ENCODE assay signal across 8 cellular contexts in genomic region chr9:35814106-35814840, GRCh38. TPM values are rescaled to one million over a fixed set of nuclear protein-coding genes. Genes with fewer than 3 reads are reported as not detected.
A peak's percentile ranks its signal among the peaks of the same experiment; 100 is the strongest.
DNase-seq lines count a peak whose midpoint lies in the region; ATAC-seq, FAIRE-seq and TF ChIP-seq lines count a peak whose summit lies in the region.

No MANE protein-coding gene starts in this region.

- no peak for TF ChIP-seq CTCF in CD8-positive, alpha-beta T cell (IDR thresholded peaks at IDR 0.05)
- TF ChIP-seq CTCF in heart right ventricle (IDR thresholded peaks at IDR 0.05) (peak in 7 of 9 donors; percentile 23 to 50 (median 39)), pancreas (IDR thresholded peaks at IDR 0.05) (no peak)

- POLR2A ChIA-PET in CD8-positive, alpha-beta T cell (lab: Charles Lee) = interaction anchor here (0.7 to 1.5 kb wide), 8 partner anchors 8 to 157 kb away, joined by 3 to 4 read pairs (median 4); partner anchors contain the start of genes ARHGEF39, CCDC107, RMRP and TMEM8B

- peak overlapping the region; percentile 96 for H3K4me3 ChIP-seq in CD8-positive, alpha-beta T cell (ENCODE audit: low read depth, low read length)
- H3K4me3 ChIP-seq in adipocyte (ENCODE audit: low read length) (peak overlapping the region; percentile 89), heart right ventricle (peak overlapping the region; percentile 81 to 99 (median 94)), pancreas (peak overlapping the region; percentile 39 to 97 (median 84))

- H3K27me3 Mint-ChIP-seq in CD8-positive, alpha-beta T cell (ENCODE audit: low read depth) = no peaks in the 10 kb centered on the region

- no peaks in the 10 kb centered on the region for H3K27me3 ChIP-seq in CD8-positive, alpha-beta T cell (ENCODE audit: insufficient read depth, low read length)
- no peaks in the 10 kb centered on the region for H3K27me3 ChIP-seq in adipocyte (replicated peaks; ENCODE audit: control insufficient read depth, insufficient read depth, low read length)
- no peaks in the 10 kb centered on the region for H3K27me3 ChIP-seq in heart right ventricle
- no peaks in the 10 kb centered on the region for H3K27me3 ChIP-seq in pancreas

- H3K27ac Mint-ChIP-seq in CD8-positive, alpha-beta T cell = peak overlapping the region; percentile 87

- peaks cover 40% of the 10 kb centered on the region for H3K4me1 Mint-ChIP-seq in CD8-positive, alpha-beta T cell (ENCODE audit: low read depth)

- FAIRE-seq in pancreas (lab: Jason Lieb, UNC) = no peak

- H3K4me1 ChIP-seq in CD8-positive, alpha-beta T cell (ENCODE audit: insufficient read depth, low read length) = peaks cover 31% of the 10 kb centered on the region
- H3K4me1 ChIP-seq in adipocyte (ENCODE audit: control insufficient read depth, insufficient read depth, low read length) (peaks cover 37% of the 10 kb centered on the region), heart right ventricle (peaks cover 0 to 43% (median 35%) of the 10 kb centered on the region in 9 donors), pancreas (peaks cover 0 to 20% (median 9%) of the 10 kb centered on the region in 3 donors)

- CTCF ChIA-PET in CD8-positive, alpha-beta T cell (lab: Charles Lee) = interaction anchor here (0.6 to 4.5 kb wide), 6 partner anchors 10 to 775 kb away, joined by 3 to 43 read pairs (median 4); no protein-coding TSS in a partner anchor

- H3K36me3 ChIP-seq in CD8-positive, alpha-beta T cell (ENCODE audit: insufficient read depth, low read length) = no peaks in the 10 kb centered on the region
- H3K36me3 ChIP-seq in adipocyte (ENCODE audit: control insufficient read depth, insufficient read depth, low read length, severe bottlenecking) (peaks cover 8% of the 10 kb centered on the region), heart right ventricle (peaks cover 0 to 11% (median 1%) of the 10 kb centered on the region in 9 donors), pancreas (no peaks in the 10 kb centered on the region)

- WGBS in heart right ventricle, 2 donors = 8 to 9% methylated on average over 29 of the region's 29 CpGs
- WGBS in pancreas, 2 donors = 4 to 6% methylated on average over 29 of the region's 29 CpGs

- H3K27ac ChIP-seq in CD8-positive, alpha-beta T cell (ENCODE audit: low read depth, low read length) = peak overlapping the region; percentile 74
- peak overlapping the region; percentile 97 to 100 (median 99) for H3K27ac ChIP-seq in heart right ventricle
- H3K27ac ChIP-seq in pancreas = peak overlapping the region; percentile 92 to 100 (median 97)

- no peak for ATAC-seq in CD8-positive, alpha-beta T cell
- ATAC-seq in GM18858 (IDR thresholded peaks at IDR 0.05; ENCODE audit: unreplicated experiment) = peak; percentile 11
- peak; percentile 27 for ATAC-seq in HG03066 (IDR thresholded peaks at IDR 0.05; ENCODE audit: low read depth, unreplicated experiment)
- peak; percentile 12 to 69 (median 42) for ATAC-seq in heart right ventricle
- ATAC-seq in pancreas = peak; percentile 33 to 62 (median 46)

- no peaks in the 10 kb centered on the region for H3K9me3 Mint-ChIP-seq in CD8-positive, alpha-beta T cell

- no peaks in the 10 kb centered on the region for H3K9me3 ChIP-seq in CD8-positive, alpha-beta T cell (ENCODE audit: low read length)
- H3K9me3 ChIP-seq in adipocyte (ENCODE audit: control insufficient read depth, low read length) (no peaks in the 10 kb centered on the region), heart right ventricle (no peaks in the 10 kb centered on the region), pancreas (no peaks in the 10 kb centered on the region)

- peaks cover 11% of the 10 kb centered on the region for H3K36me3 Mint-ChIP-seq in CD8-positive, alpha-beta T cell

- H3K4me3 Mint-ChIP-seq in CD8-positive, alpha-beta T cell = peak overlapping the region; percentile 97

- intact Hi-C loops in CD8-positive, alpha-beta T cell (cut with DNase I, micrococcal nuclease) = loop anchor here (2.0 to 10.0 kb wide), 9 partner anchors 57 to 1289 kb away; partner anchors contain the start of genes ATOSB (in 1 of the 2), CCL27 (in 1 of the 2), CLTA (in 1 of the 2) and ENHO (in 1 of the 2)
- intact Hi-C loops in heart right ventricle (cut with DNase I) (loop anchor here in 5 of 10 donors (1.0 to 10.0 kb wide), 5 partner anchors 23 to 159 kb away; partner anchors contain the start of genes CCDC107 (in 3 of the 5), RMRP (in 3 of the 5), SIT1 (in 2 of the 5) and CREB3 (in 1 of the 5)), pancreas (cut with DNase I) (loop anchor here in 1 of 3 donors (10.0 kb wide), 1 partner anchor 59 kb away; the partner anchor contains the start of gene MSMP)

- peak in 4 of 7 experiments; percentile 14 to 44 (median 24) for DNase-seq in CD8-positive, alpha-beta T cell
- DNase-seq in NCI-H82 (lab: John Stamatoyannopoulos, UW) = peak; percentile 67
- DNase-seq in adipocyte (ENCODE audit: low read depth) = peak; percentile 74
- DNase-seq in heart right ventricle = peak; percentile 70 to 76
- peak; percentile 59 to 85 (median 74) for DNase-seq in pancreas
- no peak for DNase-seq in NCI-H187 (lab: John Stamatoyannopoulos, UW)

- H3K9ac ChIP-seq in adipocyte (ENCODE audit: low read length) = peak overlapping the region; percentile 95

RNA-seq across cellular contexts. Expression of gene HINT2, which starts 0.6 kb away (rescaled TPM):
- total RNA-seq in CD8-positive, alpha-beta T cell = 10 to 100 TPM in 1 of 2 experiments, 1 to 10 TPM in 1; 10.0 to 13.6 TPM
- total RNA-seq in heart right ventricle = 10 to 100 TPM; 56.8 to 83.1 (median 76.7) TPM
- polyA plus RNA-seq in heart right ventricle = 100 to 1,000 TPM in 1 of 2 donors, 10 to 100 TPM in 1; 69.9 to 120 TPM
- total RNA-seq in pancreas = 10 to 100 TPM; 20.6 to 43.7 (median 29.7) TPM
- 10 to 100 TPM; 51.7 to 64.2 TPM for polyA plus RNA-seq in pancreas

RNA-seq across cellular contexts. Expression of gene SPAG8, which starts 2.2 kb away (rescaled TPM):
- total RNA-seq in CD8-positive, alpha-beta T cell = under 1 TPM; 0.78 to 0.92 TPM
- 1 to 10 TPM in 9 of 10 donors, under 1 TPM in 1; 0.86 to 4.2 (median 2.9) TPM for total RNA-seq in heart right ventricle
- polyA plus RNA-seq in heart right ventricle = 1 to 10 TPM in 1 of 2 donors, under 1 TPM in 1; 0.84 to 6.0 TPM
- 1 to 10 TPM in 2 of 6 donors, under 1 TPM in 4; 0.52 to 1.8 (median 0.83) TPM for total RNA-seq in pancreas
- polyA plus RNA-seq in pancreas = 1 to 10 TPM; 1.6 to 3.1 TPM

RNA-seq across cellular contexts. Expression of gene FAM221B, which starts 14.3 kb away (rescaled TPM):
- not detected for total RNA-seq in CD8-positive, alpha-beta T cell
- total RNA-seq in heart right ventricle (not detected), pancreas (not detected)
- polyA plus RNA-seq in heart right ventricle (not detected), pancreas (under 1 TPM in 1 of 2 donors, not detected in 1; 0.11 TPM)

RNA-seq across cellular contexts. Expression of gene TMEM8B, which starts 14.8 kb away (rescaled TPM):
- 1 to 10 TPM; 6.4 to 7.2 TPM for total RNA-seq in CD8-positive, alpha-beta T cell
- 10 to 100 TPM; 13.6 to 22.9 (median 20.5) TPM for total RNA-seq in heart right ventricle
- 1 to 10 TPM; 6.7 to 8.0 TPM for polyA plus RNA-seq in heart right ventricle
- 10 to 100 TPM in 1 of 6 donors, 1 to 10 TPM in 5; 4.9 to 10.3 (median 7.0) TPM for total RNA-seq in pancreas
- 10 to 100 TPM; 11.1 to 17.2 TPM for polyA plus RNA-seq in pancreas

RNA-seq across cellular contexts. Expression of gene NPR2, which starts 22.9 kb away (rescaled TPM):
- total RNA-seq in CD8-positive, alpha-beta T cell = 1 to 10 TPM; 2.0 to 2.9 TPM
- 10 to 100 TPM; 18.9 to 26.4 (median 20.8) TPM for total RNA-seq in heart right ventricle
- 10 to 100 TPM; 13.5 to 25.5 TPM for polyA plus RNA-seq in heart right ventricle
- total RNA-seq in pancreas = 1 to 10 TPM; 2.2 to 7.9 (median 2.7) TPM
- 10 to 100 TPM in 1 of 2 donors, 1 to 10 TPM in 1; 8.3 to 14.6 TPM for polyA plus RNA-seq in pancreas

Comparison
In these comparisons a context has a peak if more than half of its experiments do, and no peak if none do; other contexts are left out.
1. DNase-seq: peak in CD8-positive, alpha-beta T cell (4 of 7), NCI-H82 (single experiment), adipocyte (single experiment), heart right ventricle (2 of 2) and pancreas (6 of 6); none in NCI-H187 (0 of 2).
2. CTCF ChIP-seq: peak in heart right ventricle (7 of 9); none in CD8-positive, alpha-beta T cell (single experiment) and pancreas (0 of 4).
3. Peak in every context shown above with its lines, with median percentiles within 50 percentile points of each other: H3K27ac ChIP-seq and H3K4me3 ChIP-seq.